ENCODE assay signal across 12 cellular contexts in genomic region chr12:93177208-93178153, GRCh38.
DNase-seq lines count a peak whose midpoint lies in the region; ATAC-seq and TF ChIP-seq lines count a peak whose summit lies in the region.
"Had no signal": no experiment of that assay in that cellular context is flagged by ENCODE, and none has a peak within 500 bp of the region (broad histone marks: within the 10 kb centered on the region; RNA-seq: fewer than 3 reads in every experiment).

No MANE protein-coding gene starts in this region.

- peaks cover 10% of the 10 kb centered on the region for H3K4me1 Mint-ChIP-seq in type B pancreatic cell (ENCODE audit: unreplicated experiment)

- TF ChIP-seq CTCF in heart right ventricle (IDR thresholded peaks at IDR 0.05) (no peak), dorsolateral prefrontal cortex (IDR thresholded peaks at IDR 0.05 in 54 of 56, conservative IDR thresholded peaks at IDR 0.05 in 2 of 56; ENCODE audit: low read depth in 1 of 56, partially characterized antibody in 56 of 56) (no peak), mucosa of descending colon (IDR thresholded peaks at IDR 0.05) (no peak), type B pancreatic cell (conservative IDR thresholded peaks at IDR 0.05) (no peak)

- H3K27ac ChIP-seq in heart right ventricle, result peak overlapping the region; percentile 51 to 87 (median 78)
- peak overlapping the region in 47 of 59 donors; percentile 8 to 88 (median 65) for H3K27ac ChIP-seq in dorsolateral prefrontal cortex
- H3K27ac ChIP-seq: PC-9 had no signal

- no peaks in the 10 kb centered on the region for H3K27me3 Mint-ChIP-seq in type B pancreatic cell

- peaks cover 13% of the 10 kb centered on the region for H3K9me3 Mint-ChIP-seq in type B pancreatic cell
- H3K9me3 Mint-ChIP-seq: T-helper 2 cell treated with Interferon-gamma antibody and Interleukin-4, amounts not matched to agents 5 μg/mL and 100 μg/mL, for 36 hours had no signal

- intact Hi-C loops in heart right ventricle (cut with DNase I) (loop anchor here in 3 of 10 donors (2.0 to 5.0 kb wide), 4 partner anchors 49 to 200 kb away; partner anchors contain the start of gene NUDT4 (in 1 of the 3)), Right ventricle myocardium inferior (cut with DNase I) (loop anchor here (2.0 to 5.0 kb wide), 4 partner anchors 45 to 199 kb away; partner anchors contain the start of gene NUDT4), dorsolateral prefrontal cortex (cut with DNase I) (loop anchor here in 1 of 2 donors (10.0 kb wide), 1 partner anchor 197 kb away; the partner anchor contains the start of gene NUDT4), mucosa of descending colon (cut with DNase I, micrococcal nuclease) (no loop called here), head of caudate nucleus (cut with DNase I) (no loop called here)

- H3K9me3 ChIP-seq in heart right ventricle, result peaks cover 0 to 7% (median 0%) of the 10 kb centered on the region in 11 donors
- H3K9me3 ChIP-seq in mucosa of descending colon, result no peaks in the 10 kb centered on the region

- H3K36me3 ChIP-seq in heart right ventricle (no peaks in the 10 kb centered on the region), mucosa of descending colon (ENCODE audit: low read depth) (no peaks in the 10 kb centered on the region)

- H3K4me1 ChIP-seq in heart right ventricle (peaks cover 8 to 64% (median 46%) of the 10 kb centered on the region in 9 donors), mucosa of descending colon (ENCODE audit: low read depth) (peaks cover 22% of the 10 kb centered on the region)

- DNase-seq in heart right ventricle, result no peak
- no peak for DNase-seq in Right ventricle myocardium inferior (ENCODE audit: missing footprints)
- no peak for DNase-seq in dorsolateral prefrontal cortex
- no peak for DNase-seq in mucosa of descending colon
- DNase-seq in type B pancreatic cell (ENCODE audit: extremely low spot score, unreplicated experiment), result no peak
- no peak for DNase-seq in head of caudate nucleus
- DNase-seq in activated CD4-positive, CD25-positive, alpha-beta regulatory T cell (lab: John Stamatoyannopoulos, UW), result no peak
- DNase-seq: activated naive CD4-positive, alpha-beta T cell treated with anti-CD3 and anti-CD28 coated beads, Interleukin-2, amount 50 U/mL, for 16 hours; effector CD8-positive, alpha-beta T cell; PC-9 had no signal

- H3K36me3 Mint-ChIP-seq in type B pancreatic cell, result peaks cover 5% of the 10 kb centered on the region

- no peak overlapping the region for H3K4me3 Mint-ChIP-seq in type B pancreatic cell
- H3K4me3 Mint-ChIP-seq: T-helper 2 cell treated with Interferon-gamma antibody and Interleukin-4, amounts not matched to agents 5 μg/mL and 100 μg/mL, for 36 hours had no signal

- peak overlapping the region; percentile 50 for H3K27ac Mint-ChIP-seq in type B pancreatic cell
- H3K27ac Mint-ChIP-seq: T-helper 2 cell treated with Interferon-gamma antibody and Interleukin-4, amounts not matched to agents 5 μg/mL and 100 μg/mL, for 36 hours had no signal

- no peaks in the 10 kb centered on the region for H3K27me3 ChIP-seq in heart right ventricle
- H3K27me3 ChIP-seq in dorsolateral prefrontal cortex, result no peaks in the 10 kb centered on the region

- WGBS in heart right ventricle, 2 donors, result 52 to 65% methylated on average over 9 of the region's 9 CpGs

- H3K4me3 ChIP-seq in heart right ventricle (no peak overlapping the region), dorsolateral prefrontal cortex (no peak overlapping the region), mucosa of descending colon (no peak overlapping the region)
- H3K4me3 ChIP-seq: PC-9 had no signal

- ATAC-seq in heart right ventricle (peak in 1 of 8 donors; percentile 21), Right ventricle myocardium inferior (no peak), mucosa of descending colon (peak; percentile 4), HG02973 (IDR thresholded peaks at IDR 0.05; ENCODE audit: unreplicated experiment) (no peak)
